In the genomic region with DNA sequence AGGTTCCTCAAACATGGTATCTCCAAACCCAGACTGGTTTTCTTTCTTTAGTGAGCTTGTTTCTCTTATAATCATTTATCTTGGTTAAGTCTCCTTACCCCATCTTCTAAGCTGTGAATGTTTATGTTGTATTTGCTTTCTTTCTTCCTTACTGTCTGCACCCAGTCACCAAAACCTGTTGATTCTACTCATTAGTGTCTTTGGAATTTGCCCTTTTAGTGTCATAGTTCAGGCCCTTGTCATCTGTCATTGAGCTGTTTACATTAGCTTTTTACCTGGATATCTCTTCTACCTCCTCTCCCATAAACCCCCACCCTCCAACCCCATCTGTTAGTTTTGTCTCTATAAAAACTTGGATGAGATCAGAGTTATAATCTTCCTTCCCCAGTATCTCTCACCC, we compare ENCODE assay signal across 25 cellular contexts.
"Had no signal": no experiment of that assay in that cellular context is flagged by ENCODE, and none has a peak within 500 bp of the region (broad histone marks: within the 10 kb centered on the region; RNA-seq: fewer than 3 reads in every experiment).

No MANE protein-coding gene starts in this region.

- H3K4me3 Mint-ChIP-seq: activated B cell treated with CpG ODN at 0.5 μM for 24 hours; activated CD4-positive, alpha-beta T cell treated with anti-CD3 and anti-CD28 coated beads, Interleukin-2, amount 10 ng/mL, durations not matched to agents 24 days and 14 days; activated naive CD8-positive, alpha-beta T cell treated with anti-CD3 and anti-CD28 coated beads, Interleukin-2, amount 50 U/mL, for 24 hours; activated T-cell treated with anti-CD3 and anti-CD28 coated beads, Interleukin-2, amount 50 U/mL, for 4 hours; brain; central memory CD8-positive, alpha-beta T cell; T-helper 1 cell treated with Interleukin-12 subunit alpha and Interleukin-12 subunit beta and Interleukin-4 antibody, amounts not matched to agents 30 μg/mL and 1 μg/mL, for 36 hours had no signal

- H3K27ac Mint-ChIP-seq: activated B cell treated with CpG ODN at 0.5 μM for 24 hours; activated CD4-positive, alpha-beta T cell treated with anti-CD3 and anti-CD28 coated beads, Interleukin-2, amount 10 ng/mL, durations not matched to agents 24 days and 14 days; activated naive CD4-positive, alpha-beta T cell treated with anti-CD3 and anti-CD28 coated beads, Interleukin-2, amount 50 U/mL, for 72 hours; activated naive CD8-positive, alpha-beta T cell treated with anti-CD3 and anti-CD28 coated beads, Interleukin-2, amount 50 U/mL, for 24 hours; T-helper 1 cell treated with Interleukin-12 subunit alpha and Interleukin-12 subunit beta and Interleukin-4 antibody, amounts not matched to agents 30 μg/mL and 1 μg/mL, for 36 hours had no signal

- H3K27ac ChIP-seq: SJSA1 had no signal

- H3K4me1 Mint-ChIP-seq: activated B cell treated with CpG ODN at 0.5 μM for 24 hours; activated CD4-positive, alpha-beta T cell treated with anti-CD3 and anti-CD28 coated beads, Interleukin-2, amount 10 ng/mL, durations not matched to agents 24 days and 14 days; activated naive CD8-positive, alpha-beta T cell treated with anti-CD3 and anti-CD28 coated beads, Interleukin-2, amount 50 U/mL, for 24 hours; central memory CD8-positive, alpha-beta T cell had no signal

- DNase-seq: activated B cell treated with CpG ODN at 0.5 μM for 24 hours; activated CD4-positive, alpha-beta T cell treated with anti-CD3 and anti-CD28 coated beads for 1 hour; activated CD4-positive, alpha-beta T cell treated with anti-CD3 and anti-CD28 coated beads, Interleukin-2, amount 10 ng/mL, durations not matched to agents 24 days and 14 days; activated CD4-positive, alpha-beta T cell treated with anti-CD3 and anti-CD28 coated beads, Interleukin-2, amount 50 U/mL, for 48 hours; activated CD8-positive, alpha-beta memory T cell treated with anti-CD3 and anti-CD28 coated beads for 24 hours; activated effector memory CD4-positive, alpha-beta T cell treated with anti-CD3 and anti-CD28 coated beads, Interleukin-2, amount 50 U/mL, for 16 hours; activated naive CD4-positive, alpha-beta T cell treated with Interleukin-2 at 50 U/mL for 16 hours; activated naive CD8-positive, alpha-beta T cell treated with anti-CD3 and anti-CD28 coated beads, Interleukin-2, amount 50 U/mL, for 24 hours; activated T-cell treated with anti-CD3 and anti-CD28 coated beads, Interleukin-2, amount 50 U/mL, for 4 hours; amniotic stem cell; KG1; NCI-H1048; NCI-H146; NCI-H187 treated with DMSO at 0.1 percent for 48 hours; NCI-H2081 treated with DMSO at 0.1 percent for 48 hours; NCI-H226; NCI-H526; SHP77; SW 1271 had no signal

- H3K9me3 ChIP-seq: SJSA1 had no signal

- H3K27me3 ChIP-seq: SJSA1 had no signal

- H3K36me3 Mint-ChIP-seq: activated naive CD4-positive, alpha-beta T cell treated with anti-CD3 and anti-CD28 coated beads, Interleukin-2, amount 50 U/mL, for 72 hours had no signal

- H3K4me3 ChIP-seq: SJSA1 had no signal

- H3K4me1 ChIP-seq: SJSA1 had no signal

- H3K9me3 Mint-ChIP-seq: activated B cell treated with CpG ODN at 0.5 μM for 24 hours; activated CD4-positive, alpha-beta T cell treated with anti-CD3 and anti-CD28 coated beads, Interleukin-2, amount 10 ng/mL, durations not matched to agents 24 days and 14 days; activated naive CD4-positive, alpha-beta T cell treated with anti-CD3 and anti-CD28 coated beads, Interleukin-2, amount 50 U/mL, for 72 hours; activated naive CD8-positive, alpha-beta T cell treated with anti-CD3 and anti-CD28 coated beads, Interleukin-2, amount 50 U/mL, for 24 hours; activated T-cell treated with anti-CD3 and anti-CD28 coated beads, Interleukin-2, amount 50 U/mL, for 4 hours; central memory CD8-positive, alpha-beta T cell; T-helper 1 cell treated with Interleukin-12 subunit alpha and Interleukin-12 subunit beta and Interleukin-4 antibody, amounts not matched to agents 30 μg/mL and 1 μg/mL, for 36 hours had no signal

- ATAC-seq: activated naive CD4-positive, alpha-beta T cell treated with anti-CD3 and anti-CD28 coated beads, Interleukin-2, amount 50 U/mL, for 72 hours; activated naive CD8-positive, alpha-beta T cell treated with anti-CD3 and anti-CD28 coated beads, Interleukin-2, amount 50 U/mL, for 24 hours; activated T-cell treated with anti-CD3 and anti-CD28 coated beads, Interleukin-2, amount 50 U/mL, for 4 hours; SK-N-SH treated with all-trans-retinoic acid at 6 μM for 48 hours had no signal

- H3K27me3 Mint-ChIP-seq: activated B cell treated with CpG ODN at 0.5 μM for 24 hours; activated CD4-positive, alpha-beta T cell treated with anti-CD3 and anti-CD28 coated beads, Interleukin-2, amount 10 ng/mL, durations not matched to agents 24 days and 14 days; activated naive CD8-positive, alpha-beta T cell treated with anti-CD3 and anti-CD28 coated beads, Interleukin-2, amount 50 U/mL, for 24 hours; brain had no signal
